8 cellular contexts compared by ENCODE assay signal in the genomic region with DNA sequence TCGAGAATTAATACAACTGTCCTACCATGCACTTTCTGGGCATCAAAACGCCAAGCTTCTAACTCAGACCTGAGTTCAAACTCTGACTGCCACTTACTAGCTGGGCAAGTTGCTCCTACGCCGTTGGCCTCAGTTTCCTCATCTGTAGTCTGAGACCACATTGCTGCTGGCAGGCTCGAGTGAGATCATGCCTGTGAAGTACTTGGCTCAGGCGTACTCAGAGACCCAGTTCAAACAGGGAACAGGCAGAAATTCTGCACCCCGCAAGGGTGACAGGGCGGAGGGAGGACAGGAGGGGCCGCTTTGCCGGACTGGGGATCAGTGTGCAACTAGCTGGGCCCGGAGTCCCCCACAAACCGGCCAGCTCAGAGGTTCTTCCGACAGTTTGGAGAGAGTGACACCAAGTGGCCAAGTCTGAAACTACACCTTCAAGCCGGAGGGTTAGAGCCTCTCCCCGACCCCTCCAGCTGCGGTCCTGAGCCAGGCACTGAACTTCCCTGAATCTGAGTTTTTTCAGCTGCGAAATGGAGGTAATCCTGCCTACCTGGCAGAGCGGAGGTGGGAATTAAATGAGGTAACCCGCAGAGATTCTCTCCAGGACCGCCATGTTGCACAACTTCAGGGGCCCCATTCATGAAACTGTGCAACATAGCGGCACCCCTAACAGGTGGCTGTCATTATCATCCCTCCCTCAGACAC. TPM values are rescaled to one million over a fixed set of nuclear protein-coding genes. Genes with fewer than 3 reads are reported as not detected.
DNase-seq lines count a peak whose midpoint lies in the region; TF ChIP-seq lines count a peak whose summit lies in the region.

No MANE protein-coding gene starts in this region.

- H3K36me3 ChIP-seq in ascending aorta = no peaks in the 10 kb centered on the region
- H3K36me3 ChIP-seq in hepatocyte (replicated peaks; ENCODE audit: insufficient read depth, low read depth) = no peaks in the 10 kb centered on the region
- H3K36me3 ChIP-seq in smooth muscle cell (ENCODE audit: low read depth) = no peaks in the 10 kb centered on the region

- no peak overlapping the region for H3K9ac ChIP-seq in smooth muscle cell (ENCODE audit: low read depth)

- H3K4me1 ChIP-seq in ascending aorta (peaks cover 0 to 15% of the 10 kb centered on the region in 2 donors), hepatocyte (ENCODE audit: insufficient read depth) (peaks cover 6% of the 10 kb centered on the region), smooth muscle cell (ENCODE audit: low read depth) (no peaks in the 10 kb centered on the region)

- TF ChIP-seq CTCF in ascending aorta (IDR thresholded peaks at IDR 0.05) (peak; percentile 87 to 92 (median 92)), hepatocyte (IDR thresholded peaks at IDR 0.05; ENCODE audit: poor library complexity) (peak; percentile 76), smooth muscle cell (IDR thresholded peaks at IDR 0.05; ENCODE audit: borderline replicate concordance, insufficient read depth, poor library complexity, severe bottlenecking) (peak; percentile 64)

- 29% methylated on average over 20 of the region's 21 CpGs for WGBS in hepatocyte (ENCODE audit: low lambda C conversion rate, missing lambda C conversion rate)
- 26% methylated on average over 20 of the region's 21 CpGs for WGBS in smooth muscle cell (ENCODE audit: low lambda C conversion rate)

- H3K4me3 ChIP-seq in ascending aorta (peak overlapping the region in 1 of 2 donors; percentile 44), hepatocyte (no peak overlapping the region), smooth muscle cell (no peak overlapping the region)

- DNase-seq in SIG-M5 treated with dmso at 0.1 percent for 504 hours (lab: John Stamatoyannopoulos, UW; ENCODE audit: unreplicated experiment) = peak; percentile 62
- DNase-seq in SIG-M5 (lab: John Stamatoyannopoulos, UW) = no peak
- peak; percentile 44 for DNase-seq in LoVo (ENCODE audit: low spot score)
- DNase-seq in T-helper 2 cell = peak; percentile 18 to 56 (median 33)
- DNase-seq in ascending aorta (ENCODE audit: low spot score in 2 of 2) = peak in 1 of 2 donors; percentile 85
- DNase-seq in hepatocyte (ENCODE audit: low spot score) = peak; percentile 70
- DNase-seq in smooth muscle cell (lab: John Stamatoyannopoulos, UW; ENCODE audit: unreplicated experiment) = peak; percentile 28
- no peak for DNase-seq in globus pallidus (ENCODE audit: low spot score)

- H2AFZ ChIP-seq in hepatocyte = no peak overlapping the region
- peak overlapping the region; percentile 44 for H2AFZ ChIP-seq in smooth muscle cell (ENCODE audit: low read depth)

- no peaks in the 10 kb centered on the region for H3K9me3 ChIP-seq in ascending aorta
- no peaks in the 10 kb centered on the region for H3K9me3 ChIP-seq in hepatocyte (ENCODE audit: low read depth)
- no peaks in the 10 kb centered on the region for H3K9me3 ChIP-seq in smooth muscle cell (replicated peaks; ENCODE audit: low read depth)

- H3K4me2 ChIP-seq in hepatocyte = peak overlapping the region; percentile 61
- peak overlapping the region; percentile 54 for H3K4me2 ChIP-seq in smooth muscle cell

- no peaks in the 10 kb centered on the region for H3K9me2 ChIP-seq in hepatocyte (replicated peaks; ENCODE audit: insufficient read depth)

- intact Hi-C loops in ascending aorta (cut with DNase I) = loop anchor here (1.0 to 5.0 kb wide), 4 partner anchors 187 to 347 kb away; partner anchors contain the start of gene CEBPB

- H3K27me3 ChIP-seq in ascending aorta (no peaks in the 10 kb centered on the region), hepatocyte (no peaks in the 10 kb centered on the region), smooth muscle cell (ENCODE audit: low read depth) (no peaks in the 10 kb centered on the region)

- H3F3A ChIP-seq in smooth muscle cell (ENCODE audit: low read depth) = no peaks in the 10 kb centered on the region

- H4K20me1 ChIP-seq in hepatocyte (ENCODE audit: insufficient read depth, poor library complexity, severe bottlenecking) = no peaks in the 10 kb centered on the region
- no peaks in the 10 kb centered on the region for H4K20me1 ChIP-seq in smooth muscle cell (ENCODE audit: low read depth)

- H3K79me2 ChIP-seq in hepatocyte (no peaks in the 10 kb centered on the region), smooth muscle cell (ENCODE audit: low read depth) (no peaks in the 10 kb centered on the region)

- H3K27ac ChIP-seq in ascending aorta = no peak overlapping the region
- H3K27ac ChIP-seq in hepatocyte = no peak overlapping the region
- no peak overlapping the region for H3K27ac ChIP-seq in smooth muscle cell (ENCODE audit: low read depth)

RNA-seq across cellular contexts. Expression of gene PTPN1, which starts 46.0 kb away (rescaled TPM):
- total RNA-seq in ascending aorta = 30.2 TPM
- total RNA-seq in hepatocyte = 28.3 and 32.1 TPM in 2 replicates
- 22.0 and 30.8 TPM in 2 replicates for polyA plus RNA-seq in hepatocyte
- total RNA-seq in smooth muscle cell = 28.9 and 35.6 TPM in 2 replicates
- polyA plus RNA-seq in smooth muscle cell = 16.1 and 19.4 TPM in 2 replicates

Comparison
In these comparisons a context has a peak if more than half of its experiments do, and no peak if none do; other contexts are left out.
1. DNase-seq: peak in SIG-M5 treated with dmso at 0.1 percent for 504 hours (single experiment), LoVo (single experiment), T-helper 2 cell (5 of 5), hepatocyte (single experiment) and smooth muscle cell (single experiment); none in SIG-M5 (single experiment) and globus pallidus (single experiment).
2. Peak in every context shown above with its lines, with median percentiles within 50 percentile points of each other: CTCF ChIP-seq.